Comparison of ENCODE assay signal across 20 cellular contexts in the genomic region with DNA sequence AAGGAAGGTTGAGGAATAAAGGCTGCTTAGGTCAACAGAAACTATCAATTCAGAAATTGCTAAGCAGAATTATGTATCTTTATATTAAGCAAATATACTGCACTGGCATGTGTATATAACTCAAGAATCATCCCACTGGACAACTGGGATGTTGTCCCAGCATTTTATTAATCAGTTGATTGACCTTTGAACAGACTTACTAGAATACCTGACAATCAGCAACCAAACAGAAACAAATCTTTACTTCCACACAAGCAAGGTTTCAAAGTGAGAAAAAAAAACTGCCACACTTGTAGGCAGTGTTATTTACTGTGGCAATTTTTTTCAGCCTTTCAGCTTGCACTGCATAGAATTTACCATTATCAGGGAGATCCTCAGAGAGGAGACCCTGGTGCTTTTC.
DNase-seq lines count a peak whose midpoint lies in the region; ATAC-seq, FAIRE-seq and TF ChIP-seq lines count a peak whose summit lies in the region.
"Had no signal": no experiment of that assay in that cellular context is flagged by ENCODE, and none has a peak within 500 bp of the region (broad histone marks: within the 10 kb centered on the region; RNA-seq: fewer than 3 reads in every experiment).

No MANE protein-coding gene starts in this region.

- no peak for TF ChIP-seq CTCF in liver (IDR thresholded peaks at IDR 0.05; ENCODE audit: low read depth, low read length, missing input control)
- TF ChIP-seq CTCF in HepG2 (CRISPR knock-in tag; IDR thresholded peaks at IDR 0.05) = no peak
- no peak for TF ChIP-seq CTCF in right lobe of liver (IDR thresholded peaks at IDR 0.05)

- peaks cover 26% of the 10 kb centered on the region for H4K20me1 ChIP-seq in HepG2 (ENCODE audit: insufficient read depth, low read length)
- H4K20me1 ChIP-seq: BLaER1 treated with 17β-estradiol and CSF1 and Interleukin-3, amounts not matched to agents 10 nM and 100 nM had no signal

- no peak for TF ChIP-seq EP300 in HepG2 (IDR thresholded peaks at IDR 0.05; ENCODE audit: low read depth in 2 of 2, low read length in 2 of 2)
- no peak for TF ChIP-seq EP300 in HepG2 (CRISPR knock-in tag; IDR thresholded peaks at IDR 0.05; ENCODE audit: borderline replicate concordance)

- peak overlapping the region in 1 of 2 donors; percentile 28 for H3K27ac ChIP-seq in liver (ENCODE audit: low read depth in 1 of 2, low read length in 2 of 2)
- H3K27ac ChIP-seq in HepG2 (ENCODE audit: extremely low read length, insufficient read depth, low read length) = no peak overlapping the region
- H3K27ac ChIP-seq in right lobe of liver = peak overlapping the region; percentile 39 to 49 (median 41)
- H3K27ac ChIP-seq: 22Rv1; A549; BLaER1 treated with 17β-estradiol and CSF1 and Interleukin-3, amounts not matched to agents 10 nM and 100 nM; C4-2B had no signal

- H3K4me1 ChIP-seq in liver (ENCODE audit: control insufficient read depth in 4 of 4, insufficient read depth in 4 of 4, low read length in 3 of 4) (peaks cover 6 to 22% (median 11%) of the 10 kb centered on the region in 4 donors), HepG2 (ENCODE audit: insufficient read depth, low read length) (peaks cover 15% of the 10 kb centered on the region), right lobe of liver (peaks cover 0 to 12% (median 6%) of the 10 kb centered on the region in 4 donors)
- H3K4me1 ChIP-seq: A549; BLaER1 treated with 17β-estradiol and CSF1 and Interleukin-3, amounts not matched to agents 10 nM and 100 nM had no signal

- no peak; the same call in 2 of the 3 replicates for ATAC-seq in HepG2
- peak; percentile 52 to 85 (median 80) for ATAC-seq in right lobe of liver
- ATAC-seq in esophagus mucosa = no peak
- no peak for ATAC-seq in GM21423 (IDR thresholded peaks at IDR 0.05; ENCODE audit: unreplicated experiment)
- ATAC-seq: A549; CD8-positive, alpha-beta T cell had no signal

- no peak overlapping the region for H3K4me2 ChIP-seq in HepG2 (ENCODE audit: low read depth, low read length)
- H3K4me2 ChIP-seq: A549; BLaER1 treated with 17β-estradiol and CSF1 and Interleukin-3, amounts not matched to agents 10 nM and 100 nM had no signal

- DNase-seq in HepG2 (ENCODE audit: low spot score) = no peak
- no peak for DNase-seq in right lobe of liver
- DNase-seq: AML-193; Caco-2; Calu3; CD4-positive, alpha-beta T cell; CD8-positive, alpha-beta T cell; DMS79 treated with DMSO at 0.1 percent for 48 hours; GF-D8 had no signal

- TF ChIP-seq RAD21 in liver (IDR thresholded peaks at IDR 0.05) (peak in 1 of 2 donors; percentile 11), HepG2 (CRISPR knock-in tag; IDR thresholded peaks at IDR 0.05) (no peak)

- no peak for FAIRE-seq in HepG2 (lab: Jason Lieb, UNC)
- FAIRE-seq: A549, D721Med, G401.6, GM12891, GM19239 had no signal

- H3K27me3 ChIP-seq in liver (ENCODE audit: control insufficient read depth in 4 of 4, insufficient read depth in 4 of 4, low read length in 3 of 4) (no peaks in the 10 kb centered on the region), HepG2 (ENCODE audit: control insufficient read depth in 1 of 2, insufficient read depth in 2 of 2, low read length in 2 of 2) (no peaks in the 10 kb centered on the region), right lobe of liver (no peaks in the 10 kb centered on the region)
- H3K27me3 ChIP-seq: BLaER1 treated with 17β-estradiol and CSF1 and Interleukin-3, amounts not matched to agents 10 nM and 100 nM had no signal

- H3K4me3 ChIP-seq in liver (ENCODE audit: low read depth in 1 of 3, low read length in 3 of 3) = no peak overlapping the region
- no peak overlapping the region for H3K4me3 ChIP-seq in HepG2 (replicated peaks in 1 of 3; ENCODE audit: insufficient read depth in 1 of 3, low read depth in 2 of 3, low read length in 3 of 3)
- no peak overlapping the region for H3K4me3 ChIP-seq in right lobe of liver
- H3K4me3 ChIP-seq: A549; BLaER1 treated with 17β-estradiol and CSF1 and Interleukin-3, amounts not matched to agents 10 nM and 100 nM had no signal

- in situ Hi-C loops in HepG2 (cut with HindIII; ENCODE audit: extremely low pct_ligation_motif_present, low pct_unique_long_range_greater_than_20kb) = no loop called here

- POLR2A ChIA-PET in HepG2 (lab: Yijun Ruan, JAX) = no interaction called here

- no peak overlapping the region for H2AFZ ChIP-seq in HepG2 (ENCODE audit: low read length)

- no peaks in the 10 kb centered on the region for H3K36me3 ChIP-seq in liver (ENCODE audit: control insufficient read depth in 4 of 4, insufficient read depth in 3 of 4, low read depth in 1 of 4, low read length in 3 of 4)
- no peaks in the 10 kb centered on the region for H3K36me3 ChIP-seq in HepG2 (replicated peaks in 1 of 2; ENCODE audit: control insufficient read depth in 1 of 2, insufficient read depth in 2 of 2, low read length in 2 of 2)
- H3K36me3 ChIP-seq in right lobe of liver = no peaks in the 10 kb centered on the region
- H3K36me3 ChIP-seq: BLaER1 treated with 17β-estradiol and CSF1 and Interleukin-3, amounts not matched to agents 10 nM and 100 nM had no signal

- intact Hi-C loops in HepG2 (cut with micrococcal nuclease; ENCODE audit: unreplicated experiment) (no loop called here), right lobe of liver (cut with DNase I) (no loop called here)

- no TSS peak for BruUV-seq in HepG2 (replicated peaks; lab: Mats Ljungman, UMichigan)

- H3K9ac ChIP-seq in liver (ENCODE audit: low read depth in 1 of 2, low read length in 2 of 2) = no peak overlapping the region
- H3K9ac ChIP-seq in HepG2 (ENCODE audit: insufficient read depth, low read depth, low read length) = no peak overlapping the region
- H3K9ac ChIP-seq: BLaER1 treated with 17β-estradiol and CSF1 and Interleukin-3, amounts not matched to agents 10 nM and 100 nM had no signal

- peaks cover 49% of the 10 kb centered on the region for H3K79me2 ChIP-seq in HepG2 (ENCODE audit: insufficient read depth, low read length)

- TF ChIP-seq POLR2A in HepG2 (IDR thresholded peaks at IDR 0.05; ENCODE audit: insufficient read depth in 1 of 2, low read depth in 2 of 2, low read length in 2 of 2) (no peak), right lobe of liver (IDR thresholded peaks at IDR 0.05) (no peak)

- CTCF ChIA-PET in HepG2 (lab: Yijun Ruan, JAX; ENCODE audit: low intra/inter-chr PET ratio, low total read pairs) = no interaction called here

- H3K9me3 ChIP-seq in liver (ENCODE audit: control insufficient read depth in 4 of 4, low read length in 3 of 4) (no peaks in the 10 kb centered on the region), HepG2 (ENCODE audit: low read length) (no peaks in the 10 kb centered on the region), right lobe of liver (no peaks in the 10 kb centered on the region)
- H3K9me3 ChIP-seq: A549; BLaER1 treated with 17β-estradiol and CSF1 and Interleukin-3, amounts not matched to agents 10 nM and 100 nM; Caco-2 had no signal

TF ChIP-seq in liver, 16 proteins besides CTCF, POLR2A, EP300 and RAD21:
- TF ChIP-seq FOXA1 (IDR thresholded peaks at IDR 0.05) (no peak), RXRA (IDR thresholded peaks at IDR 0.05) (peak; percentile 38 to 47), HNF4G (IDR thresholded peaks at IDR 0.05) (no peak), SP1 (IDR thresholded peaks at IDR 0.05) (peak; percentile 40), EGR1 (IDR thresholded peaks at IDR 0.05; ENCODE audit: low read depth in 2 of 2) (no peak), YY1 (IDR thresholded peaks at IDR 0.05) (peak; percentile 22), JUND (IDR thresholded peaks at IDR 0.05) (no peak), HNF4A (conservative IDR thresholded peaks at IDR 0.05) (peak; percentile 43 to 53)
- TF ChIP-seq, protein P1, sequence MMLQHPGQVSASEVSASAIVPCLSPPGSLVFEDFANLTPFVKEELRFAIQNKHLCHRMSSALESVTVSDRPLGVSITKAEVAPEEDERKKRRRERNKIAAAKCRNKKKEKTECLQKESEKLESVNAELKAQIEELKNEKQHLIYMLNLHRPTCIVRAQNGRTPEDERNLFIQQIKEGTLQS (IDR thresholded peaks at IDR 0.05) = no peak

TF ChIP-seq in HepG2, 621 proteins besides CTCF, POLR2A, EP300 and RAD21:
- TF ChIP-seq ZNF451 (CRISPR knock-in tag; IDR thresholded peaks at IDR 0.05) (no peak), ASH2L (IDR thresholded peaks at IDR 0.05; ENCODE audit: insufficient read length, low read depth, low read length) (no peak), ZNF3 (CRISPR knock-in tag; IDR thresholded peaks at IDR 0.05) (no peak), ZSCAN22 (CRISPR knock-in tag; IDR thresholded peaks at IDR 0.05) (no peak), RXRB (CRISPR knock-in tag; IDR thresholded peaks at IDR 0.05; ENCODE audit: borderline replicate concordance) (no peak), PAF1 (CRISPR knock-in tag; IDR thresholded peaks at IDR 0.05) (no peak), ZNF607 (CRISPR knock-in tag; IDR thresholded peaks at IDR 0.05; ENCODE audit: borderline replicate concordance) (no peak), ZNF317 (CRISPR knock-in tag; IDR thresholded peaks at IDR 0.05) (no peak), ARNT2 (CRISPR knock-in tag; IDR thresholded peaks at IDR 0.05; ENCODE audit: low read depth) (no peak)
- TF ChIP-seq, protein P2, sequence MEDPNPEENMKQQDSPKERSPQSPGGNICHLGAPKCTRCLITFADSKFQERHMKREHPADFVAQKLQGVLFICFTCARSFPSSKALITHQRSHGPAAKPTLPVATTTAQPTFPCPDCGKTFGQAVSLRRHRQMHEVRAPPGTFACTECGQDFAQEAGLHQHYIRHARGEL (CRISPR knock-in tag; IDR thresholded peaks at IDR 0.05) = no peak
TF ChIP-seq in HepG2: peak in this region for 0.

Comparison
In these comparisons a context has a peak if more than half of its experiments do, and no peak if none do; other contexts are left out.
1. ATAC-seq: peak in right lobe of liver (4 of 4); none in HepG2 (single experiment), esophagus mucosa (single experiment) and GM21423 (single experiment).